9 cellular contexts compared by ENCODE assay signal in the genomic region with DNA sequence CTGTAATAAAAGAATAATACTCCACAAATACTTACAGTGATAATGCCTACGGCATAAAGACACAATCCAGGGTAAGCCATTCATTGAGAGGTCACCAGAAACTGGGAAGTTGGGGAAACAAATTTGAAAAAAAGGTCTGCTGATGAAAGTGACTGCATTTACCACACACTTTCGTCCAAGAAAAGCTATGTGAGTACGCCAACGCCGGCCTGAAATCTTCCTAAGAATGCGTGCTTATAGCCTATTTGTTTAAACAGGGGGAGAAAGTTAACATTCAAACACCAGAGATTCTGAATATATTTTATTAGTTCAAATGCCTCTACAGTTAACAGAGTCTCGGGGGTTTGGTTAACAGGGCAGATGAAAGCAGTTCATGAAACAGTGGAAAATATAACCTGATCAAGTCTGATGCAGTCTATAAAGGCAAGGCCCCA. TPM values are rescaled to one million over a fixed set of nuclear protein-coding genes. Genes with fewer than 3 reads are reported as not detected.
DNase-seq lines count a peak whose midpoint lies in the region; ATAC-seq, FAIRE-seq and TF ChIP-seq lines count a peak whose summit lies in the region.
"Had no signal": no experiment of that assay in that cellular context is flagged by ENCODE, and none has a peak within 500 bp of the region (broad histone marks: within the 10 kb centered on the region; RNA-seq: fewer than 3 reads in every experiment).

No MANE protein-coding gene starts in this region.

- POLR2A ChIA-PET in K562 (lab: Yijun Ruan, JAX): interaction anchor here (0.6 to 2.4 kb wide), 19 partner anchors 10 to 309 kb away, joined by 3 to 13 read pairs (median 4); no protein-coding TSS in a partner anchor

- intact Hi-C loops in K562 (cut with micrococcal nuclease) (loop anchor here (2.0 to 5.0 kb wide), 3 partner anchors 36 to 250 kb away; a partner anchor contains a TSS), stomach (cut with DNase I; ENCODE audit: low total_unique reads) (loop anchor here (10.0 kb wide), 1 partner anchor 268 kb away; no protein-coding TSS in a partner anchor)

- H3K4me3 ChIP-seq in DND-41 (ENCODE audit: low read depth in 1 of 2, low read length in 2 of 2): peak overlapping the region; percentile 44 to 82; a peak in 3 of 4 replicates
- peak overlapping the region; percentile 78 for H3K4me3 ChIP-seq in K562
- peak overlapping the region; percentile 71 to 87 (median 86) for H3K4me3 ChIP-seq in stomach

- TF ChIP-seq POLR2A in K562 (conservative IDR thresholded peaks at IDR 0.05): no peak
- TF ChIP-seq POLR2A in stomach (IDR thresholded peaks at IDR 0.05): no peak

- no peaks in the 10 kb centered on the region for H3K9me1 ChIP-seq in K562 (ENCODE audit: control insufficient read depth, insufficient read depth, low read length)

- TF ChIP-seq RAD21 in K562 (CRISPR knock-in tag; conservative IDR thresholded peaks at IDR 0.05 in 1 of 2, IDR thresholded peaks at IDR 0.05 in 1 of 2): no peak

- H3K27me3 ChIP-seq in DND-41 (ENCODE audit: insufficient read depth, low read length, poor library complexity) (no peaks in the 10 kb centered on the region), K562 (ENCODE audit: control insufficient read depth in 2 of 2, insufficient read depth in 2 of 2, low read length in 2 of 2) (no peaks in the 10 kb centered on the region), stomach (no peaks in the 10 kb centered on the region)

- peak overlapping the region; percentile 84 for H3K9ac ChIP-seq in DND-41 (ENCODE audit: low read depth, low read length)
- H3K9ac ChIP-seq in K562 (ENCODE audit: insufficient read depth in 1 of 2, low read depth in 2 of 2, low read length in 2 of 2): peak overlapping the region; percentile 94 to 99

- H3K4me2 ChIP-seq in DND-41 (ENCODE audit: insufficient read depth, low read length) (peak overlapping the region; percentile 73), K562 (ENCODE audit: insufficient read depth, low read length) (peak overlapping the region; percentile 91)

- H3K9me3 ChIP-seq in DND-41 (ENCODE audit: insufficient read depth, low read length, severe bottlenecking): no peaks in the 10 kb centered on the region
- no peaks in the 10 kb centered on the region for H3K9me3 ChIP-seq in K562 (replicated peaks; ENCODE audit: control insufficient read depth, insufficient read depth, low read depth, low read length)
- no peaks in the 10 kb centered on the region for H3K9me3 ChIP-seq in stomach

- H4K20me1 ChIP-seq in DND-41 (ENCODE audit: insufficient read depth, low read length) (0 out of 2 replicates have a peak, but pooled peaks cover 4% of the 10 kb centered on the region), K562 (replicated peaks; ENCODE audit: control insufficient read depth, insufficient read depth, low read length) (no peaks in the 10 kb centered on the region)

- no peak for DNase-seq in DND-41
- no peak for DNase-seq in K562 (ENCODE audit: extremely low read depth in 1 of 4, low spot score in 3 of 4)
- DNase-seq in kidney glomerular epithelial cell (lab: John Stamatoyannopoulos, UW): peak; percentile 53
- DNase-seq in stomach: no peak
- DNase-seq in activated CD8-positive, alpha-beta memory T cell treated with anti-CD3 and anti-CD28 coated beads for 24 hours: no peak
- no peak for DNase-seq in NCI-H446 treated with DMSO at 0.1 percent for 48 hours (lab: John Stamatoyannopoulos, UW)
- no peak for DNase-seq in NCI-H1930 (lab: John Stamatoyannopoulos, UW)

- no peak for FAIRE-seq in K562 (lab: Jason Lieb, UNC)

- no peak for TF ChIP-seq EP300 in K562 (IDR thresholded peaks at IDR 0.05; ENCODE audit: low read length)
- TF ChIP-seq EP300 in stomach (IDR thresholded peaks at IDR 0.05): no peak

- H3K27ac ChIP-seq in DND-41 (ENCODE audit: low read length) (peak overlapping the region; percentile 84), K562 (ENCODE audit: extremely low read depth, low read depth, low read length) (peak overlapping the region; percentile 94), stomach (peak overlapping the region; percentile 77 to 97 (median 93))

- peaks cover 39% of the 10 kb centered on the region for H3K79me2 ChIP-seq in DND-41 (ENCODE audit: insufficient read depth, low read length)
- peaks cover 46% of the 10 kb centered on the region for H3K79me2 ChIP-seq in K562 (ENCODE audit: control insufficient read depth, insufficient read depth, low read length)

- 33% methylated on average over 7 of the region's 7 CpGs for WGBS in K562 (ENCODE audit: insufficient coverage, low coverage, missing lambda C conversion rate)
- WGBS in stomach, 5 donors: 11 to 25% (median 20%) methylated on average over 7 of the region's 7 CpGs

- TF ChIP-seq CTCF in DND-41 (IDR thresholded peaks at IDR 0.05; ENCODE audit: borderline replicate concordance, extremely low read depth, low read length, poor library complexity, severe bottlenecking) (no peak), K562 (IDR thresholded peaks at IDR 0.05 in 2 of 3, conservative IDR thresholded peaks at IDR 0.05 in 1 of 3; ENCODE audit: insufficient read depth in 2 of 3, low read depth in 1 of 3, low read length in 3 of 3) (no peak), stomach (IDR thresholded peaks at IDR 0.05) (no peak)

- H3K4me1 ChIP-seq in DND-41 (ENCODE audit: insufficient read depth, low read length) (peaks cover 25% of the 10 kb centered on the region), K562 (replicated peaks in 1 of 2; ENCODE audit: control insufficient read depth in 2 of 2, insufficient read depth in 2 of 2, low read length in 2 of 2) (peaks cover 2 to 9% of the 10 kb centered on the region in 2 experiments; a peak in 4 of 5 replicates), stomach (peaks cover 8 to 38% (median 28%) of the 10 kb centered on the region in 4 donors)

- ATAC-seq in DND-41 (ENCODE audit: insufficient read depth, low read depth): no peak
- peak; percentile 9 for ATAC-seq in HG03575 (IDR thresholded peaks at IDR 0.05; ENCODE audit: extremely low read depth, insufficient number of reproducible peaks, low FRiP score, unreplicated experiment)
- no peak; the same call in 2 of the 3 replicates for ATAC-seq in K562

- CTCF ChIA-PET in K562 (lab: Yijun Ruan, JAX; ENCODE audit: low intra/inter-chr PET ratio): no interaction called here

- in situ Hi-C loops in K562 (cut with MboI): no loop called here

- H2AFZ ChIP-seq in DND-41 (ENCODE audit: low read depth, low read length) (peak overlapping the region; percentile 87), K562 (ENCODE audit: low read depth, low read length) (peak overlapping the region; percentile 92)

- BruUV-seq in K562 (replicated peaks; lab: Mats Ljungman, UMichigan): TSS peak; percentile 98

- H3K36me3 ChIP-seq in DND-41 (ENCODE audit: insufficient read depth, low read length) (peaks cover 33% of the 10 kb centered on the region), K562 (ENCODE audit: control insufficient read depth, insufficient read depth, low read length) (peaks cover 35% of the 10 kb centered on the region), stomach (peaks cover 11 to 31% (median 28%) of the 10 kb centered on the region in 4 donors)

TF ChIP-seq in K562, 482 proteins besides CTCF, POLR2A, EP300 and RAD21 (continues in another document):
- peak; percentile 27 for TF ChIP-seq HDAC3 (IDR thresholded peaks at IDR 0.05; ENCODE audit: borderline replicate concordance, partially characterized antibody)
- TF ChIP-seq KLF10 (CRISPR knock-in tag; IDR thresholded peaks at IDR 0.05): no peak
- 0 out of 2 replicates have a peak, but pooled peaks have one; percentile 9 for TF ChIP-seq SMARCA4 (IDR thresholded peaks at IDR 0.05)
- no peak for TF ChIP-seq PHF8 (IDR thresholded peaks at IDR 0.05; ENCODE audit: borderline replicate concordance, low read length)
- 0 out of 2 replicates have a peak, but pooled peaks have one; percentile 18 for TF ChIP-seq MECOM (CRISPR knock-in tag; IDR thresholded peaks at IDR 0.05)

RNA-seq across cellular contexts. Expression of a gene that starts 0.7 kb away (rescaled TPM):
- total RNA-seq in K562 (2011; cell fraction: chromatin; rRNA removed; ENCODE audit: low replicate concordance): 15.2 and 38.3 TPM in 2 replicates
- 10.5 and 12.2 TPM in 2 replicates for total RNA-seq in K562 (2011; cell fraction: nucleolus; rRNA removed)
- 10.1 and 13.8 TPM in 2 replicates for total RNA-seq in K562 (2011; cell fraction: nucleoplasm; rRNA removed)
- total RNA-seq in K562 (2014; rRNA removed): 66.8 and 80.1 TPM in 2 replicates
- 119 and 142 TPM in 2 replicates for total RNA-seq in K562 (2014; rRNA removed; fragmentation: Illumina TruSeq; extraction: Trizol)
- total RNA-seq in K562 (2015; rRNA removed; fragmentation: Illumina TruSeq; extraction: Trizol): 140 and 148 TPM in 2 replicates
- 65.7 and 70.7 TPM in 2 replicates for total RNA-seq in K562 (2021)
- 35.9 and 57.9 TPM in 2 replicates for polyA plus RNA-seq in K562 (2011; rRNA removed)
- 6.3 and 12.5 TPM in 2 replicates for polyA plus RNA-seq in K562 (2011; cell fraction: cytosol; rRNA removed)
- 31.6 and 33.6 TPM in 2 replicates for polyA plus RNA-seq in K562 (2011; cell fraction: nucleus; rRNA removed)
- polyA plus RNA-seq in K562 (2012): 38.2 and 83.0 TPM in 2 replicates
- 114 and 123 TPM in 2 replicates for polyA plus RNA-seq in K562 (2014; fragmentation: Illumina TruSeq; extraction: Trizol)
- 100 to 1,000 TPM in 1 of 2 experiments, 10 to 100 TPM in 1; 88.3 to 162 TPM for polyA plus RNA-seq in K562 (2014; fragmentation: Nextera tagmentation; extraction: Ambion mirVana)
- 123 and 141 TPM in 2 replicates for polyA plus RNA-seq in K562 (2014; rRNA removed)
- 46.1 and 49.2 TPM in 2 replicates for polyA minus RNA-seq in K562 (2011; rRNA and poly(A)+ RNA removed)
- 14.5 and 19.7 TPM in 2 replicates for polyA minus RNA-seq in K562 (2011; cell fraction: cytosol; rRNA and poly(A)+ RNA removed)
- 18.6 and 26.7 TPM in 2 replicates for polyA minus RNA-seq in K562 (2011; cell fraction: nucleus; rRNA and poly(A)+ RNA removed)
- total RNA-seq in stomach: 10 to 100 TPM in 3 of 5 donors, 1 to 10 TPM in 2; 1.2 to 25.3 (median 14.1) TPM
- 10 to 100 TPM; 16.2 to 22.2 (median 17.0) TPM for polyA plus RNA-seq in stomach

RNA-seq across cellular contexts. Expression of a gene that starts 21.8 kb away (rescaled TPM):
- total RNA-seq in K562 (2011; cell fraction: chromatin; rRNA removed; ENCODE audit: low replicate concordance): not detected in 2 replicates
- total RNA-seq in K562 (2011; cell fraction: nucleolus; rRNA removed): not detected in 2 replicates
- total RNA-seq in K562 (2011; cell fraction: nucleoplasm; rRNA removed): not detected in 2 replicates
- total RNA-seq in K562 (2014; rRNA removed) (not detected in 2 replicates), K562 (2014; rRNA removed; fragmentation: Illumina TruSeq; extraction: Trizol) (not detected in 2 replicates), K562 (2015; rRNA removed; fragmentation: Illumina TruSeq; extraction: Trizol) (not detected in 2 replicates), K562 (2021) (not detected in 2 replicates), stomach (1 to 10 TPM in 1 of 5 donors, under 1 TPM in 1, not detected in 3; 0.92 to 1.8 TPM)
- polyA plus RNA-seq in K562 (2011; rRNA removed) (not detected in 2 replicates), K562 (2014; fragmentation: Illumina TruSeq; extraction: Trizol) (not detected in 2 replicates), K562 (2014; fragmentation: Nextera tagmentation; extraction: Ambion mirVana) (not detected), K562 (2014; rRNA removed) (not detected in 2 replicates), stomach (not detected)
- not detected in 2 replicates for polyA plus RNA-seq in K562 (2011; cell fraction: cytosol; rRNA removed)
- not detected in 2 replicates for polyA plus RNA-seq in K562 (2011; cell fraction: nucleus; rRNA removed)
- polyA plus RNA-seq in K562 (2012): not detected in 2 replicates
- polyA minus RNA-seq in K562 (2011; rRNA and poly(A)+ RNA removed): not detected in 2 replicates
- polyA minus RNA-seq in K562 (2011; cell fraction: cytosol; rRNA and poly(A)+ RNA removed): not detected in 2 replicates
- not detected in 2 replicates for polyA minus RNA-seq in K562 (2011; cell fraction: nucleus; rRNA and poly(A)+ RNA removed)
- total RNA-seq: T-helper 1 cell treated with Interleukin-12 subunit alpha and Interleukin-12 subunit beta and Interleukin-4 antibody, amounts not matched to agents 30 ng/mL and 1 ng/mL, for 36 hours had no signal
